Comparison of ENCODE assay signal across 15 cellular contexts in the genomic region with DNA sequence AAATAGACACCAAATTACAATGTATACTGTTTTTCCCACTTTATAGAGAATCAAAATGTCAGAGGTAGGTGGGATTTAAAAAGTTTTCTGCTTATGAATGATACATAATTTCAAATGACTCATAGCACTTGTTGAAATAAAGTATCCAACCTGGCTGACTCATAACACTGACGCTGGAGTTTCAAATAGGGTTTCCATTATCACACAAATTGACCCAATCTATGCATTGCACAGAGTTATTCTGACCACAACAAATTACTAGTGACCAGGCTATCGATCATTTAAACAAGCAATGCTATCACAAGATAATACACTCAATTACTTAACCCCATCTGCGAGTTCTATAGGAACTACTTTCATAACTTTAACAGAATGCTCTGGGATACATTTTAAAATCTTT. TPM values are rescaled to one million over a fixed set of nuclear protein-coding genes. Genes with fewer than 3 reads are reported as not detected.
DNase-seq lines count a peak whose midpoint lies in the region; ATAC-seq and TF ChIP-seq lines count a peak whose summit lies in the region.
"Had no signal": no experiment of that assay in that cellular context is flagged by ENCODE, and none has a peak within 500 bp of the region (broad histone marks: within the 10 kb centered on the region; RNA-seq: fewer than 3 reads in every experiment).

No MANE protein-coding gene starts in this region.

- POLR2A ChIA-PET in activated CD4-positive, alpha-beta T cell treated with anti-CD3 and anti-CD28 coated beads for 36 hours (lab: Charles Lee), result no interaction called here

- intact Hi-C loops in activated CD4-positive, alpha-beta T cell treated with anti-CD3 and anti-CD28 coated beads for 36 hours (cut with DNase I, micrococcal nuclease), result loop anchor here (1.0 to 10.0 kb wide), 6 partner anchors 26 to 590 kb away; partner anchors contain the start of genes ATP5F1E (in 2 of the 2) and NELFCD (in 1 of the 2)

- H3K36me3 Mint-ChIP-seq in activated CD4-positive, alpha-beta T cell treated with anti-CD3 and anti-CD28 coated beads for 36 hours (ENCODE audit: low read depth), result no peaks in the 10 kb centered on the region
- no peaks in the 10 kb centered on the region for H3K36me3 Mint-ChIP-seq in HFFc6 (ENCODE audit: low read depth)
- H3K36me3 Mint-ChIP-seq: CD4-positive, alpha-beta memory T cell had no signal

- H3K27ac Mint-ChIP-seq in activated CD4-positive, alpha-beta T cell treated with anti-CD3 and anti-CD28 coated beads for 36 hours, result no peak overlapping the region
- H3K27ac Mint-ChIP-seq in HFFc6, result no peak overlapping the region
- H3K27ac Mint-ChIP-seq: CD4-positive, alpha-beta memory T cell had no signal

- H3K4me3 Mint-ChIP-seq in activated CD4-positive, alpha-beta T cell treated with anti-CD3 and anti-CD28 coated beads for 36 hours, result no peak overlapping the region
- H3K4me3 Mint-ChIP-seq in HFFc6, result no peak overlapping the region
- H3K4me3 Mint-ChIP-seq: CD4-positive, alpha-beta memory T cell had no signal

- peak; percentile 31 for DNase-seq in activated CD4-positive, alpha-beta T cell treated with anti-CD3 and anti-CD28 coated beads for 36 hours
- no peak for DNase-seq in activated CD4-positive, alpha-beta T cell treated with anti-CD3 and anti-CD28 coated beads, Interleukin-2, amount 50 U/mL, for 4 hours
- peak; percentile 6 for DNase-seq in HFFc6
- peak; percentile 30 for DNase-seq in fibroblast of the aortic adventitia (ENCODE audit: low read depth)
- DNase-seq in NCI-H2081 treated with DMSO at 0.1 percent for 48 hours (lab: John Stamatoyannopoulos, UW), result no peak
- DNase-seq in stimulated activated naive CD4-positive, alpha-beta T cell (lab: John Stamatoyannopoulos, UW), result no peak
- DNase-seq: activated gamma-delta T cell treated with Interleukin-2 at 50 U/mL for 16 hours; CD4-positive, alpha-beta memory T cell; NCI-H1417 treated with DMSO at 0.1 percent for 48 hours; NCI-H345; upper lobe of left lung had no signal

- H3K4me1 Mint-ChIP-seq in activated CD4-positive, alpha-beta T cell treated with anti-CD3 and anti-CD28 coated beads for 36 hours, result peaks cover 52% of the 10 kb centered on the region
- peaks cover 27% of the 10 kb centered on the region for H3K4me1 Mint-ChIP-seq in HFFc6 (ENCODE audit: low read depth)
- H3K4me1 Mint-ChIP-seq: CD4-positive, alpha-beta memory T cell had no signal

- H3K4me3 ChIP-seq in fibroblast of the aortic adventitia (ENCODE audit: low read depth, low read length), result no peak overlapping the region
- H3K4me3 ChIP-seq: SJSA1, upper lobe of left lung had no signal

- CTCF ChIA-PET in activated CD4-positive, alpha-beta T cell treated with anti-CD3 and anti-CD28 coated beads for 36 hours (lab: Charles Lee), result interaction anchor here (0.6 to 1.7 kb wide), 4 partner anchors 9 to 200 kb away, joined by 3 to 6 read pairs (median 3); no protein-coding TSS in a partner anchor

- TF ChIP-seq CTCF in HFFc6 (IDR thresholded peaks at IDR 0.05) (no peak), fibroblast of the aortic adventitia (IDR thresholded peaks at IDR 0.05; ENCODE audit: insufficient read depth, low read length) (no peak)

- no peaks in the 10 kb centered on the region for H3K9me3 Mint-ChIP-seq in activated CD4-positive, alpha-beta T cell treated with anti-CD3 and anti-CD28 coated beads for 36 hours (ENCODE audit: low read depth)
- H3K9me3 Mint-ChIP-seq in HFFc6, result no peaks in the 10 kb centered on the region
- H3K9me3 Mint-ChIP-seq: CD4-positive, alpha-beta memory T cell had no signal

- peak; percentile 79 for ATAC-seq in activated CD4-positive, alpha-beta T cell treated with anti-CD3 and anti-CD28 coated beads for 36 hours
- ATAC-seq in SK-N-SH treated with all-trans-retinoic acid at 6 μM for 48 hours, result peak; percentile 58; the same call in 2 of the 3 replicates
- no peak for ATAC-seq in GM18517 (IDR thresholded peaks at IDR 0.05; ENCODE audit: unreplicated experiment)

- peaks cover 18% of the 10 kb centered on the region for H3K27me3 Mint-ChIP-seq in activated CD4-positive, alpha-beta T cell treated with anti-CD3 and anti-CD28 coated beads for 36 hours
- H3K27me3 Mint-ChIP-seq in HFFc6 (ENCODE audit: insufficient read depth), result peaks cover 10% of the 10 kb centered on the region

TF ChIP-seq in SK-N-SH treated with all-trans-retinoic acid at 6 μM for 48 hours, 23 proteins besides CTCF, POLR2A, EP300 and RAD21 (continues in another document):
- no peak for TF ChIP-seq BACH2 (CRISPR knock-in tag; IDR thresholded peaks at IDR 0.05; ENCODE audit: borderline replicate concordance)
- TF ChIP-seq TCF4 (CRISPR knock-in tag; IDR thresholded peaks at IDR 0.05; ENCODE audit: borderline replicate concordance), result no peak
- no peak for TF ChIP-seq ZNF70 (CRISPR knock-in tag; IDR thresholded peaks at IDR 0.05)
- 0 out of 2 replicates have a peak, but pooled peaks have one; percentile 30 for TF ChIP-seq CSDC2 (CRISPR knock-in tag; IDR thresholded peaks at IDR 0.05)
- peak; percentile 93 for TF ChIP-seq ZC3H10 (CRISPR knock-in tag; IDR thresholded peaks at IDR 0.05)
- TF ChIP-seq ISL1 (CRISPR knock-in tag; IDR thresholded peaks at IDR 0.05), result peak; percentile 89
- no peak for TF ChIP-seq GLIS3 (CRISPR knock-in tag; IDR thresholded peaks at IDR 0.05)
- TF ChIP-seq ZNF565 (CRISPR knock-in tag; conservative IDR thresholded peaks at IDR 0.05; ENCODE audit: low read depth), result no peak
- no peak for TF ChIP-seq ARNTL (CRISPR knock-in tag; IDR thresholded peaks at IDR 0.05; ENCODE audit: borderline replicate concordance, low read depth)
- TF ChIP-seq TOX (CRISPR knock-in tag; IDR thresholded peaks at IDR 0.05; ENCODE audit: borderline replicate concordance), result peak; percentile 79; the same call in 1 of the 2 replicates
- TF ChIP-seq OSR1 (CRISPR knock-in tag; IDR thresholded peaks at IDR 0.05), result no peak
- TF ChIP-seq ZNF8 (CRISPR knock-in tag; IDR thresholded peaks at IDR 0.05), result no peak
- no peak for TF ChIP-seq ZFP30 (CRISPR knock-in tag; IDR thresholded peaks at IDR 0.05)
- TF ChIP-seq CREB5 (CRISPR knock-in tag; IDR thresholded peaks at IDR 0.05; ENCODE audit: low read depth), result no peak
- no peak for TF ChIP-seq SNAI2 (CRISPR knock-in tag; IDR thresholded peaks at IDR 0.05)
- TF ChIP-seq, protein P1, sequence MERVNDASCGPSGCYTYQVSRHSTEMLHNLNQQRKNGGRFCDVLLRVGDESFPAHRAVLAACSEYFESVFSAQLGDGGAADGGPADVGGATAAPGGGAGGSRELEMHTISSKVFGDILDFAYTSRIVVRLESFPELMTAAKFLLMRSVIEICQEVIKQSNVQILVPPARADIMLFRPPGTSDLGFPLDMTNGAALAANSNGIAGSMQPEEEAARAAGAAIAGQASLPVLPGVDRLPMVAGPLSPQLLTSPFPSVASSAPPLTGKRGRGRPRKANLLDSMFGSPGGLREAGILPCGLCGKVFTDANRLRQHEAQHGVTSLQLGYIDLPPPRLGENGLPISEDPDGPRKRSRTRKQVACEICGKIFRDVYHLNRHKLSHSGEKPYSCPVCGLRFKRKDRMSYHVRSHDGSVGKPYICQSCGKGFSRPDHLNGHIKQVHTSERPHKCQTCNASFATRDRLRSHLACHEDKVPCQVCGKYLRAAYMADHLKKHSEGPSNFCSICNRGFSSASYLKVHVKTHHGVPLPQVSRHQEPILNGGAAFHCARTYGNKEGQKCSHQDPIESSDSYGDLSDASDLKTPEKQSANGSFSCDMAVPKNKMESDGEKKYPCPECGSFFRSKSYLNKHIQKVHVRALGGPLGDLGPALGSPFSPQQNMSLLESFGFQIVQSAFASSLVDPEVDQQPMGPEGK (CRISPR knock-in tag; IDR thresholded peaks at IDR 0.05; ENCODE audit: borderline replicate concordance), result peak; percentile 81
- no peak for TF ChIP-seq CSRNP3 (CRISPR knock-in tag; IDR thresholded peaks at IDR 0.05)
- no peak for TF ChIP-seq RARB (CRISPR knock-in tag; IDR thresholded peaks at IDR 0.05)

RNA-seq across cellular contexts. Expression of gene PRELID3B, which starts 31.9 kb away (rescaled TPM):
- 100 to 1,000 TPM; 148 to 196 TPM for total RNA-seq in activated CD4-positive, alpha-beta T cell treated with anti-CD3 and anti-CD28 coated beads for 36 hours
- 10 to 100 TPM; 55.2 to 64.1 (median 59.8) TPM for total RNA-seq in HFFc6 (2021; fragmentation: NEBNext Ultra II Directional; extraction: Animal tissue kit (Norgen Biotek cat#: 25700))
- total RNA-seq in fibroblast of the aortic adventitia (ENCODE audit: low replicate concordance), result 28.7 and 75.7 TPM in 2 replicates

RNA-seq across cellular contexts. Expression of gene ATP5F1E, which starts 42.3 kb away (rescaled TPM):
- 10 to 100 TPM; 63.5 to 76.1 TPM for total RNA-seq in activated CD4-positive, alpha-beta T cell treated with anti-CD3 and anti-CD28 coated beads for 36 hours
- total RNA-seq in HFFc6 (2021; fragmentation: NEBNext Ultra II Directional; extraction: Animal tissue kit (Norgen Biotek cat#: 25700)), result 10 to 100 TPM; 75.0 to 91.4 (median 84.4) TPM
- 34.4 and 43.6 TPM in 2 replicates for total RNA-seq in fibroblast of the aortic adventitia (ENCODE audit: low replicate concordance)

RNA-seq across cellular contexts. Expression of gene TUBB1, which starts 55.2 kb away (rescaled TPM):
- not detected for total RNA-seq in activated CD4-positive, alpha-beta T cell treated with anti-CD3 and anti-CD28 coated beads for 36 hours
- total RNA-seq in HFFc6 (2021; fragmentation: NEBNext Ultra II Directional; extraction: Animal tissue kit (Norgen Biotek cat#: 25700)), result not detected
- not detected in 2 replicates for total RNA-seq in fibroblast of the aortic adventitia (ENCODE audit: low replicate concordance)
- total RNA-seq: CD4-positive, alpha-beta memory T cell; osteocyte had no signal

Comparison
In these comparisons a context has a peak if more than half of its experiments do, and no peak if none do; other contexts are left out.
1. DNase-seq: peak in activated CD4-positive, alpha-beta T cell treated with anti-CD3 and anti-CD28 coated beads for 36 hours (single experiment), HFFc6 (single experiment) and fibroblast of the aortic adventitia (single experiment); none in activated CD4-positive, alpha-beta T cell treated with anti-CD3 and anti-CD28 coated beads, Interleukin-2, amount 50 U/mL, for 4 hours (0 of 2), NCI-H2081 treated with DMSO at 0.1 percent for 48 hours (single experiment) and stimulated activated naive CD4-positive, alpha-beta T cell (0 of 6).